ENCODE assay signal across 7 cellular contexts in the genomic region with DNA sequence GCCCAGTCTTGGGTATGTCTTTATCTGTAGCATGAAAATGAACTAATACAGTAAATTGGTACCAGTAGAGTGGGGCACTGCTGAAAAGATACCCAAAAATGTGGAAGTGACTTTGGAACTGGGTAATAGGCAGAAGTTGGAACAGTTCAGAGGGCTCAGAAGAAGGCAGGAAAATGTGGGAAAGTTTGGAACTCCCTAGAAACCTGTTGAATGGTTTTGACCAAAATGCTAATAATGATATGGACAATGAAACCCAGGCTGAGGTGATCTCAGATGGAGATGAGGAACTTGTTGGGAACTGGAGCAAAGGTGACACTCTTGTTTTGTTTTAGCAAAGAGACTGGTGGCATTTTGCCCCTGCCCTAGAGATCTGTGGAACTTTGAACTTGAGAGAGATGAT. TPM values are rescaled to one million over a fixed set of nuclear protein-coding genes. Genes with fewer than 3 reads are reported as not detected.
"Had no signal": no experiment of that assay in that cellular context is flagged by ENCODE, and none has a peak within 500 bp of the region (broad histone marks: within the 10 kb centered on the region; RNA-seq: fewer than 3 reads in every experiment).

No MANE protein-coding gene starts in this region.

RNA-seq across cellular contexts. Expression of a gene that starts 20.3 kb away (rescaled TPM):
- total RNA-seq: GM23248, GM23338, H1, H4, H7, H9, HFFc6 had no signal
- polyA plus RNA-seq: GM23248, GM23338, H1 had no signal
